ENCODE assay signal across 9 cellular contexts in genomic region chr1:43994794-43995790, GRCh38. TPM values are rescaled to one million over a fixed set of nuclear protein-coding genes. Genes with fewer than 3 reads are reported as not detected.
DNase-seq lines count a peak whose midpoint lies in the region; ATAC-seq and TF ChIP-seq lines count a peak whose summit lies in the region.
"Had no signal": no experiment of that assay in that cellular context is flagged by ENCODE, and none has a peak within 500 bp of the region (broad histone marks: within the 10 kb centered on the region; RNA-seq: fewer than 3 reads in every experiment).

No MANE protein-coding gene starts in this region.

- CTCF ChIA-PET in T-cell (lab: Charles Lee), result interaction anchor here in 1 of 2 donors (0.8 kb wide), 1 partner anchor 10 kb away, joined by 4 read pairs; no protein-coding TSS in a partner anchor

- H3K27me3 Mint-ChIP-seq in T-cell, result no peaks in the 10 kb centered on the region

- no peak overlapping the region for H3K27ac Mint-ChIP-seq in T-cell

- no peaks in the 10 kb centered on the region for H3K27me3 ChIP-seq in HL-60 (ENCODE audit: insufficient read depth, poor library complexity, severe bottlenecking)
- no peaks in the 10 kb centered on the region for H3K27me3 ChIP-seq in kidney epithelial cell (ENCODE audit: control insufficient read depth, insufficient read depth, low read length)

- TF ChIP-seq CTCF in HL-60 (IDR thresholded peaks at IDR 0.05; ENCODE audit: insufficient read depth, low read length) (peak; percentile 11), kidney epithelial cell (IDR thresholded peaks at IDR 0.05; ENCODE audit: insufficient read depth, low read length, poor library complexity, severe bottlenecking) (peak; percentile 49)

- H3K36me3 Mint-ChIP-seq in T-cell, result no peaks in the 10 kb centered on the region

- POLR2A ChIA-PET in T-cell (lab: Charles Lee), result no interaction called here

- H3K36me3 ChIP-seq in kidney epithelial cell (ENCODE audit: control insufficient read depth, insufficient read depth, low read length), result no peaks in the 10 kb centered on the region

- H3K27ac ChIP-seq in HL-60 (replicated peaks), result no peak overlapping the region

- H3K9me3 Mint-ChIP-seq in T-cell, result no peaks in the 10 kb centered on the region

- no peak overlapping the region for H3K4me3 Mint-ChIP-seq in T-cell

- DNase-seq in EH (ENCODE audit: low read depth) (peak; percentile 48), HL-60 (ENCODE audit: low read depth in 1 of 2, low spot score in 1 of 2) (peak in 1 of 2 experiments; percentile 35), SKM-1 treated with dmso at 0.1 percent for 144 hours (lab: John Stamatoyannopoulos, UW; ENCODE audit: unreplicated experiment) (peak; percentile 40), kidney epithelial cell (ENCODE audit: low read depth) (no peak), T-cell (no peak), NCI-H2081 (lab: John Stamatoyannopoulos, UW) (no peak), GM19238 (ENCODE audit: insufficient read length, low spot score) (no peak)
- DNase-seq: activated T-cell treated with anti-CD3 and anti-CD28 coated beads, Interleukin-2, amount 50 U/mL, for 48 hours had no signal

- H3K4me1 Mint-ChIP-seq in T-cell, result peaks cover 12 to 16% (median 12%) of the 10 kb centered on the region in 3 donors

- H3K4me3 ChIP-seq in HL-60 (replicated peaks; ENCODE audit: insufficient read depth, low read length), result no peak overlapping the region
- no peak overlapping the region for H3K4me3 ChIP-seq in kidney epithelial cell (ENCODE audit: low read depth, low read length)

- ATAC-seq in T-cell (replicated peaks in 1 of 4) (no peak), GM21526 (IDR thresholded peaks at IDR 0.05; ENCODE audit: low FRiP score, unreplicated experiment) (no peak)

RNA-seq across cellular contexts. Expression of gene CCDC24, which starts 3.7 kb away (rescaled TPM):
- total RNA-seq in kidney epithelial cell (4.4 and 9.6 TPM in 2 replicates), T-cell (1 to 10 TPM in 3 of 5 donors, under 1 TPM in 2; 0.50 to 4.3 (median 1.7) TPM)

RNA-seq across cellular contexts. Expression of gene B4GALT2, which starts 16.1 kb away (rescaled TPM):
- 62.6 and 86.8 TPM in 2 replicates for total RNA-seq in kidney epithelial cell
- 1 to 10 TPM; 1.2 to 5.3 (median 3.1) TPM for total RNA-seq in T-cell

RNA-seq across cellular contexts. Expression of gene ATP6V0B, which starts 20.3 kb away (rescaled TPM):
- 298 and 308 TPM in 2 replicates for total RNA-seq in kidney epithelial cell
- 10 to 100 TPM; 57.5 to 88.6 (median 69.5) TPM for total RNA-seq in T-cell

RNA-seq across cellular contexts. Expression of gene DPH2, which starts 25.3 kb away (rescaled TPM):
- 45.8 and 52.2 TPM in 2 replicates for total RNA-seq in kidney epithelial cell
- 10 to 100 TPM; 22.1 to 46.6 (median 41.8) TPM for total RNA-seq in T-cell

RNA-seq across cellular contexts. Expression of gene SLC6A9, which starts 36.2 kb away (rescaled TPM):
- total RNA-seq in kidney epithelial cell (20.1 and 22.4 TPM in 2 replicates), T-cell (1 to 10 TPM in 4 of 5 donors, not detected in 1; 1.4 to 8.2 (median 6.3) TPM)

Comparison
In these comparisons a context has a peak if more than half of its experiments do, and no peak if none do; other contexts are left out.
1. DNase-seq: peak in EH (single experiment) and SKM-1 treated with dmso at 0.1 percent for 144 hours (single experiment); none in kidney epithelial cell (single experiment), T-cell (0 of 34), NCI-H2081 (0 of 2) and GM19238 (single experiment).
2. RNA of gene B4GALT2, which starts 16.1 kb away (total RNA-seq): 62.6 to 86.8 TPM in kidney epithelial cell; 1.2 to 5.3 TPM in T-cell; every median in the first group is over 10 times any median in the second.